ENCODE assay signal across 12 cellular contexts in the genomic region with DNA sequence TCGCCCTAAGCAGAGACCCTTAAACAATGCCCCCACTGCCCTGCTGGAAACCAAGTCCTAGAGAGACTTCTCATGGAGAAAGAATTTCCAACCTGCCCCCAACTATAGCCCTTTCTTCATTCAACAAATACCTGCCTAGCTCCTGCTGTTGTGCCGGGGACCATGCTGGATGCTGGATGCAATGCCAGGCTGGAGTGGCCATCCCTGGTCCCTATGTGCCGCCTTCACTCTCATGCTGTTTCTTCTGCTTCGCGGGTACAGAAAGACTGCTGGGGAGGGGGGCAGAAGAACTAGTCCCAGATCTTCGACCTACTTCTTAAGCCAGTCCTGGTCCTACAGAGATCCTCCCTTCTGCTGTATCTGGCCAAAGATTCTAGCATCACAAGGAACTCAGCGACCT. TPM values are rescaled to one million over a fixed set of nuclear protein-coding genes. Genes with fewer than 3 reads are reported as not detected.
DNase-seq lines count a peak whose midpoint lies in the region; TF ChIP-seq lines count a peak whose summit lies in the region.
"Had no signal": no experiment of that assay in that cellular context is flagged by ENCODE, and none has a peak within 500 bp of the region (broad histone marks: within the 10 kb centered on the region; RNA-seq: fewer than 3 reads in every experiment).

No MANE protein-coding gene starts in this region.

- TF ChIP-seq CTCF in WERI-Rb-1 (IDR thresholded peaks at IDR 0.05; ENCODE audit: low read depth, low read length), result no peak
- no peak for TF ChIP-seq CTCF in glutamatergic neuron (IDR thresholded peaks at IDR 0.05; ENCODE audit: partially characterized antibody, unreplicated experiment)
- TF ChIP-seq CTCF in neural crest cell (conservative IDR thresholded peaks at IDR 0.05), result no peak

- in situ Hi-C loops in KBM-7 (cut with MboI; ENCODE audit: low pct_unique_long_range_greater_than_20kb, low sequenced_read_pairs), result no loop called here

- no peaks in the 10 kb centered on the region for H3K9me3 ChIP-seq in CD8-positive, alpha-beta memory T cell (ENCODE audit: low read length)
- H3K9me3 ChIP-seq in WERI-Rb-1 (ENCODE audit: severe bottlenecking), result no peaks in the 10 kb centered on the region

- CTCF ChIA-PET in CD8-positive, alpha-beta memory T cell (lab: Charles Lee), result no interaction called here

- POLR2A ChIA-PET in CD8-positive, alpha-beta memory T cell (lab: Charles Lee), result no interaction called here

- no peak for DNase-seq in CD8-positive, alpha-beta memory T cell
- DNase-seq in WERI-Rb-1 (no peak), glutamatergic neuron (no peak), neural crest cell (ENCODE audit: low read depth, low spot score) (no peak), A172 (ENCODE audit: low spot score) (no peak), KBM-7 (no peak)
- DNase-seq in stimulated activated CD4-positive, alpha-beta T cell treated with anti-CD3 and anti-CD28 coated beads, Interleukin-2, amount 100 ng/mL, for 24 hours, result no peak
- DNase-seq: Calu3, GM23248, H7 had no signal

- peaks cover 13 to 28% of the 10 kb centered on the region in 2 donors for H3K27me3 Mint-ChIP-seq in CD8-positive, alpha-beta memory T cell
- H3K27me3 Mint-ChIP-seq in glutamatergic neuron (ENCODE audit: unreplicated experiment) (peaks cover 39% of the 10 kb centered on the region), neural crest cell (ENCODE audit: low read depth) (peaks cover 59% of the 10 kb centered on the region)

- peaks cover 0 to 7% (median 4%) of the 10 kb centered on the region in 5 donors for H3K9me3 Mint-ChIP-seq in CD8-positive, alpha-beta memory T cell
- H3K9me3 Mint-ChIP-seq in glutamatergic neuron (ENCODE audit: unreplicated experiment) (peaks cover 42% of the 10 kb centered on the region), neural crest cell (no peaks in the 10 kb centered on the region)

- H3K36me3 Mint-ChIP-seq in CD8-positive, alpha-beta memory T cell, result peaks cover 0 to 9% (median 3%) of the 10 kb centered on the region in 3 donors
- H3K36me3 Mint-ChIP-seq in glutamatergic neuron (ENCODE audit: unreplicated experiment) (peaks cover 7% of the 10 kb centered on the region), neural crest cell (ENCODE audit: low read depth) (no peaks in the 10 kb centered on the region)

- H3K4me3 Mint-ChIP-seq in CD8-positive, alpha-beta memory T cell, result peak overlapping the region in 4 of 7 donors; percentile 4 to 99 (median 60)
- H3K4me3 Mint-ChIP-seq in glutamatergic neuron (ENCODE audit: unreplicated experiment) (peak overlapping the region; percentile 95), neural crest cell (peak overlapping the region; percentile 56)

- H3K36me3 ChIP-seq in CD8-positive, alpha-beta memory T cell (ENCODE audit: insufficient read depth, low read length), result no peaks in the 10 kb centered on the region
- peaks cover 6% of the 10 kb centered on the region; the same call in 1 of the 2 replicates for H3K36me3 ChIP-seq in WERI-Rb-1

- peak overlapping the region in 1 of 8 donors; percentile 49 for H3K27ac Mint-ChIP-seq in CD8-positive, alpha-beta memory T cell
- H3K27ac Mint-ChIP-seq in glutamatergic neuron (ENCODE audit: unreplicated experiment) (peak overlapping the region; percentile 99), neural crest cell (ENCODE audit: unreplicated experiment) (no peak overlapping the region)

- H3K4me1 ChIP-seq in CD8-positive, alpha-beta memory T cell (ENCODE audit: insufficient read depth, low read length), result peaks cover 17% of the 10 kb centered on the region

- peaks cover 39% of the 10 kb centered on the region for H3K27me3 ChIP-seq in CD8-positive, alpha-beta memory T cell (ENCODE audit: insufficient read depth, low read length, poor library complexity, severe bottlenecking)
- peaks cover 9% of the 10 kb centered on the region for H3K27me3 ChIP-seq in WERI-Rb-1 (ENCODE audit: insufficient read depth, low read depth, severe bottlenecking)

- peaks cover 20 to 38% (median 35%) of the 10 kb centered on the region in 3 donors for H3K4me1 Mint-ChIP-seq in CD8-positive, alpha-beta memory T cell
- H3K4me1 Mint-ChIP-seq in glutamatergic neuron (ENCODE audit: low read depth, unreplicated experiment) (peaks cover 37% of the 10 kb centered on the region), neural crest cell (peaks cover 26% of the 10 kb centered on the region)

- H3K27ac ChIP-seq in CD8-positive, alpha-beta memory T cell (ENCODE audit: low read depth, low read length), result no peak overlapping the region
- H3K27ac ChIP-seq in WERI-Rb-1, result peak overlapping the region; percentile 76
- H3K27ac ChIP-seq: GM23248 had no signal

- no peak overlapping the region for H3K4me3 ChIP-seq in CD8-positive, alpha-beta memory T cell (ENCODE audit: low read length)
- H3K4me3 ChIP-seq in WERI-Rb-1 (ENCODE audit: low read depth, low read length), result no peak overlapping the region
- H3K4me3 ChIP-seq: GM12878, GM23248 had no signal

RNA-seq across cellular contexts. Expression of a gene that starts 3.4 kb away (rescaled TPM):
- 1 to 10 TPM; 4.4 to 4.7 TPM for total RNA-seq in CD8-positive, alpha-beta memory T cell
- polyA plus RNA-seq in CD8-positive, alpha-beta memory T cell, result 2.5 TPM
- total RNA-seq in glutamatergic neuron (ENCODE audit: unreplicated experiment), result 908 TPM
- 17.8 and 21.7 TPM in 2 replicates for total RNA-seq in neural crest cell
- total RNA-seq in A172 (2014; rRNA removed; shearing (Covaris generic)), result 5.8 and 10.0 TPM in 2 replicates
- polyA plus RNA-seq: CD14-positive monocyte had no signal

Comparison
In these comparisons a context has a peak if more than half of its experiments do, and no peak if none do; other contexts are left out.
1. RNA of a gene that starts 3.4 kb away (total RNA-seq): 908 TPM in glutamatergic neuron (single experiment); 17.8 to 21.7 TPM in neural crest cell, 5.8 to 10.0 TPM in A172 and 4.4 to 4.7 TPM in CD8-positive, alpha-beta memory T cell; every median in the first group is over 10 times any median in the second.
2. Peak in every context shown above with its lines, with median percentiles within 50 percentile points of each other: H3K4me3 Mint-ChIP-seq.